Comparison of ENCODE assay signal across 16 cellular contexts in the genomic region with DNA sequence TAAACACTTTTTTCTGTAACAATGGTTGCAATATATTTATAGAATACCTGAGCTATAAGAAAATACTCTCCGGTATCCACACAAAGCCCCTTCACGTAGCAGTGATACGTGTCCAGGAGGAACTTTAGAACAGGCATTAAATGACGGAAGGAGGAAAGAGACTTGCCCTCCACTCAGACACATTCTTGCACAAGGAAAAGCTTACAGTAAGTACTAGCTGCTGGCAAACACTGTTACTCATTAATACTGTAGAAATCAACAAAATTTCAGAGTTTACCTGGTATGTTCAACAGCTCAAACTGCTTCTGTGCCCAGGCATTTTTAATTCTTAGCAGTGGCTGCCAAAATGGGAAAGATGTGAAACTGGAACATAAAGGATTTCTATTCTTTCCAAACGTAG. TPM values are rescaled to one million over a fixed set of nuclear protein-coding genes. Genes with fewer than 3 reads are reported as not detected.
DNase-seq lines count a peak whose midpoint lies in the region; ATAC-seq and TF ChIP-seq lines count a peak whose summit lies in the region.
"Had no signal": no experiment of that assay in that cellular context is flagged by ENCODE, and none has a peak within 500 bp of the region (broad histone marks: within the 10 kb centered on the region; RNA-seq: fewer than 3 reads in every experiment).

No MANE protein-coding gene starts in this region.

- no peaks in the 10 kb centered on the region for H3K27me3 ChIP-seq in lower lobe of right lung (ENCODE audit: low read depth)
- H3K27me3 ChIP-seq in upper lobe of right lung, result no peaks in the 10 kb centered on the region
- H3K27me3 ChIP-seq: BLaER1 treated with 17β-estradiol and CSF1 and Interleukin-3, amounts not matched to agents 10 nM and 100 nM had no signal

- no peaks in the 10 kb centered on the region for H3K36me3 ChIP-seq in lower lobe of right lung
- no peaks in the 10 kb centered on the region for H3K36me3 ChIP-seq in upper lobe of right lung
- H3K36me3 ChIP-seq: BLaER1 treated with 17β-estradiol and CSF1 and Interleukin-3, amounts not matched to agents 10 nM and 100 nM had no signal

- H3K4me1 ChIP-seq in lower lobe of right lung (no peaks in the 10 kb centered on the region), upper lobe of right lung (no peaks in the 10 kb centered on the region)
- H3K4me1 ChIP-seq: A549; BLaER1 treated with 17β-estradiol and CSF1 and Interleukin-3, amounts not matched to agents 10 nM and 100 nM; Caco-2 had no signal

- peak; percentile 15 for DNase-seq in kidney tubule cell (ENCODE audit: low spot score)
- no peak for DNase-seq in lower lobe of right lung
- no peak for DNase-seq in upper lobe of right lung
- DNase-seq: AML-193; Caco-2; Calu3; CD4-positive, alpha-beta T cell; CD8-positive, alpha-beta T cell; DMS79 treated with DMSO at 0.1 percent for 48 hours; GF-D8 had no signal

- peak; percentile 62 to 85 for ATAC-seq in lower lobe of right lung
- peak; percentile 75 for ATAC-seq in upper lobe of right lung
- ATAC-seq in HG03342 (IDR thresholded peaks at IDR 0.05; ENCODE audit: unreplicated experiment), result no peak
- ATAC-seq in HG03159 (IDR thresholded peaks at IDR 0.05; ENCODE audit: unreplicated experiment), result no peak
- ATAC-seq: A549; CD8-positive, alpha-beta T cell had no signal

- TF ChIP-seq CTCF in lower lobe of right lung (IDR thresholded peaks at IDR 0.05), result no peak
- no peak for TF ChIP-seq CTCF in upper lobe of right lung (IDR thresholded peaks at IDR 0.05)

- intact Hi-C loops in lower lobe of right lung (cut with DNase I), result no loop called here
- intact Hi-C loops in upper lobe of right lung (cut with DNase I), result no loop called here

- H3K9me3 ChIP-seq in lower lobe of right lung (no peaks in the 10 kb centered on the region), upper lobe of right lung (no peaks in the 10 kb centered on the region)
- H3K9me3 ChIP-seq: A549; BLaER1 treated with 17β-estradiol and CSF1 and Interleukin-3, amounts not matched to agents 10 nM and 100 nM; Caco-2 had no signal

- no peak overlapping the region for H3K27ac ChIP-seq in lower lobe of right lung
- no peak overlapping the region for H3K27ac ChIP-seq in upper lobe of right lung
- H3K27ac ChIP-seq: 22Rv1; A549; BLaER1 treated with 17β-estradiol and CSF1 and Interleukin-3, amounts not matched to agents 10 nM and 100 nM; C4-2B had no signal

- no peak overlapping the region for H3K4me3 ChIP-seq in lower lobe of right lung
- no peak overlapping the region for H3K4me3 ChIP-seq in upper lobe of right lung
- H3K4me3 ChIP-seq: A549; BLaER1 treated with 17β-estradiol and CSF1 and Interleukin-3, amounts not matched to agents 10 nM and 100 nM had no signal

RNA-seq across cellular contexts. Expression of a gene that starts 41.7 kb away (rescaled TPM):
- total RNA-seq in lower lobe of right lung (14.9 TPM), upper lobe of right lung (17.2 TPM)
- total RNA-seq: CD4-positive, alpha-beta T cell; CD8-positive, alpha-beta T cell had no signal

Comparison
In these comparisons a context has a peak if more than half of its experiments do, and no peak if none do; other contexts are left out.
1. ATAC-seq: peak in lower lobe of right lung (2 of 2) and upper lobe of right lung (single experiment); none in HG03342 (single experiment) and HG03159 (single experiment).